Comparison of ENCODE assay signal across 21 cellular contexts in genomic region chr10:77922551-77923179, GRCh38.
"Had no signal": no experiment of that assay in that cellular context is flagged by ENCODE, and none has a peak within 500 bp of the region (broad histone marks: within the 10 kb centered on the region; RNA-seq: fewer than 3 reads in every experiment).

No MANE protein-coding gene starts in this region.

- DNase-seq: activated B cell treated with CpG ODN at 0.5 μM for 24 hours; activated CD4-positive, alpha-beta memory T cell treated with anti-CD3 and anti-CD28 coated beads for 36 hours; activated CD4-positive, alpha-beta T cell treated with anti-CD3 and anti-CD28 coated beads for 4 hours; activated T-cell treated with anti-CD3 and anti-CD28 coated beads for 4 hours; amniotic stem cell; central memory CD4-positive, alpha-beta T cell; dorsolateral prefrontal cortex; foreskin melanocyte; left lung; posterior cingulate gyrus; stimulated activated CD4-positive, alpha-beta T cell treated with anti-CD3 and anti-CD28 coated beads, Interleukin-12 subunit alpha, Interleukin-12 subunit beta, amount 100 ng/mL, for 4 hours; stimulated activated CD4-positive, alpha-beta T cell treated with anti-CD3 and anti-CD28 coated beads, Interleukin-1b, Interleukin-23, amount 100 ng/mL, for 48 hours; stimulated activated CD8-positive, alpha-beta memory T cell treated with anti-CD3 and anti-CD28 coated beads, Interleukin-4, amount 100 ng/mL, for 48 hours; stimulated activated naive CD4-positive, alpha-beta T cell; SW 1271; T-helper 2 cell; thyroid gland had no signal

- H3K27ac ChIP-seq: dorsolateral prefrontal cortex, left lung, neutrophil, thyroid gland had no signal

- H3K9me3 Mint-ChIP-seq: activated B cell treated with CpG ODN at 0.5 μM for 24 hours; activated CD4-positive, alpha-beta memory T cell treated with anti-CD3 and anti-CD28 coated beads for 36 hours had no signal

- FAIRE-seq: colon, urothelium cell line had no signal

- H3K4me3 ChIP-seq: dorsolateral prefrontal cortex, left lung, thyroid gland had no signal

- H3K36me3 ChIP-seq: left lung, neutrophil, thyroid gland had no signal

- H3K36me3 Mint-ChIP-seq: activated CD4-positive, alpha-beta memory T cell treated with anti-CD3 and anti-CD28 coated beads for 36 hours; activated naive CD8-positive, alpha-beta T cell had no signal

- H3K27me3 ChIP-seq: dorsolateral prefrontal cortex, thyroid gland had no signal

- H3K27ac Mint-ChIP-seq: activated B cell treated with CpG ODN at 0.5 μM for 24 hours; activated CD4-positive, alpha-beta memory T cell treated with anti-CD3 and anti-CD28 coated beads for 36 hours; activated naive CD8-positive, alpha-beta T cell had no signal

- H3K9me3 ChIP-seq: left lung, neutrophil, thyroid gland had no signal

- H3K4me3 Mint-ChIP-seq: activated B cell treated with CpG ODN at 0.5 μM for 24 hours; activated CD4-positive, alpha-beta memory T cell treated with anti-CD3 and anti-CD28 coated beads for 36 hours; activated naive CD8-positive, alpha-beta T cell had no signal
